8 cellular contexts compared by ENCODE assay signal in the genomic region with DNA sequence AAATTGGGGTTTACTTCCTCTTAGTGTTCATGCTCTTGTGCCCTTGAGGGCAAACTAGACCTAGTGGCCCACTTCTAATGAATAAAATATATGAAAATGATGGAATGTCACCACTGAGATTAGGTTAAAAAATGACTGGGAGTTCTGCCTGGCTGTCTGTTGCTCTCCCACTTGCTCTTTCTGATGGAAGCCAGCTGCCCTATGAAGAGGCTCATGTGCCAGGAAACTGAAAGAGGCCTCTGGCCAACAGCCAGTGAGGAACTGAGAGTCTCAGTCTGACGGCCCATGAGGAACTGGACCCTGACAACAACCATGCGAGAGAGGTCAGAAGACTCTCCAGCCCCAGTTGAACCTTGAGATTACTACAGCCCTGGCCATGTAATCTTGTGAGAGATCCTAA.
DNase-seq lines count a peak whose midpoint lies in the region; ATAC-seq and TF ChIP-seq lines count a peak whose summit lies in the region.

No MANE protein-coding gene starts in this region.

- intact Hi-C loops in natural killer cell (cut with micrococcal nuclease) = no loop called here

- DNase-seq in NOMO-1 treated with DMSO at 0.1 percent for 48 hours (lab: John Stamatoyannopoulos, UW; ENCODE audit: unreplicated experiment) = peak; percentile 67
- peak in 48 of 51 donors; percentile 1 to 85 (median 56) for DNase-seq in hypothalamus (lab: John Stamatoyannopoulos, UW)
- no peak for DNase-seq in UCSD-AML1 (lab: John Stamatoyannopoulos, UW; ENCODE audit: unreplicated experiment)
- DNase-seq in natural killer cell = no peak
- DNase-seq in NCI-H1048 (lab: John Stamatoyannopoulos, UW) = no peak
- DNase-seq in NCI-H128 (lab: John Stamatoyannopoulos, UW; ENCODE audit: unreplicated experiment) = no peak

- H3K36me3 Mint-ChIP-seq in natural killer cell = no peaks in the 10 kb centered on the region

- peaks cover 0 to 6% of the 10 kb centered on the region in 2 donors for H3K4me1 Mint-ChIP-seq in natural killer cell

- H3K27me3 Mint-ChIP-seq in natural killer cell (ENCODE audit: low read depth in 2 of 2) = peaks cover 4 to 9% of the 10 kb centered on the region in 2 donors

- peaks cover 0 to 2% of the 10 kb centered on the region in 2 donors for H3K9me3 Mint-ChIP-seq in natural killer cell

- ATAC-seq in GM18519 (IDR thresholded peaks at IDR 0.05; ENCODE audit: low FRiP score, unreplicated experiment) = peak; percentile 97
- ATAC-seq in HG02623 (IDR thresholded peaks at IDR 0.05; ENCODE audit: unreplicated experiment) = peak; percentile 100
- no peak for ATAC-seq in natural killer cell

- no peak overlapping the region for H3K27ac Mint-ChIP-seq in natural killer cell

- no peak for TF ChIP-seq CTCF in natural killer cell (IDR thresholded peaks at IDR 0.05)

- no peak overlapping the region for H3K4me3 Mint-ChIP-seq in natural killer cell

Comparison
In these comparisons a context has a peak if more than half of its experiments do, and no peak if none do; other contexts are left out.
1. ATAC-seq: peak in GM18519 (single experiment) and HG02623 (single experiment); none in natural killer cell (0 of 3).
2. DNase-seq: peak in NOMO-1 treated with DMSO at 0.1 percent for 48 hours (single experiment) and hypothalamus (48 of 51); none in UCSD-AML1 (single experiment), natural killer cell (single experiment), NCI-H1048 (single experiment) and NCI-H128 (single experiment).